31 cellular contexts compared by ENCODE assay signal in genomic region chr17:67021718-67022450, GRCh38. TPM values are rescaled to one million over a fixed set of nuclear protein-coding genes. Genes with fewer than 3 reads are reported as not detected.
"Had no signal": no experiment of that assay in that cellular context is flagged by ENCODE, and none has a peak within 500 bp of the region (broad histone marks: within the 10 kb centered on the region; RNA-seq: fewer than 3 reads in every experiment).

No MANE protein-coding gene starts in this region.

- ATAC-seq: foreskin keratinocyte, T-helper 17 cell had no signal

- H3K27me3 ChIP-seq: brain microvascular endothelial cell, esophagus muscularis mucosa, ovary, right atrium auricular region, tibial nerve had no signal

- H3K36me3 ChIP-seq: brain microvascular endothelial cell, esophagus muscularis mucosa, heart right ventricle, ovary, prostate gland, right atrium auricular region, spleen, suprapubic skin, tibial nerve had no signal

- H3K9me3 ChIP-seq: esophagus muscularis mucosa, heart right ventricle, ovary, prostate gland, right atrium auricular region, spleen, suprapubic skin, tibial nerve had no signal

- FAIRE-seq: astrocyte had no signal

- H3K4me3 ChIP-seq: esophagus muscularis mucosa, heart right ventricle, ovary, prostate gland, right atrium auricular region, spleen, suprapubic skin, tibial nerve had no signal

- DNase-seq: activated CD4-positive, alpha-beta memory T cell treated with anti-CD3 and anti-CD28 coated beads for 36 hours; activated CD4-positive, alpha-beta T cell treated with anti-CD3 and anti-CD28 coated beads, Interleukin-2, amount 10 ng/mL, durations not matched to agents 24 days and 14 days; activated CD4-positive, CD25-positive, alpha-beta regulatory T cell treated with anti-CD3 and anti-CD28 coated beads, Interleukin-2, amount 50 U/mL, for 72 hours; activated CD8-positive, alpha-beta memory T cell treated with anti-CD3 and anti-CD28 coated beads, Interleukin-2, amount 50 U/mL, for 4 hours; activated gamma-delta T cell treated with Interleukin-2 at 50 U/mL for 16 hours; activated naive CD4-positive, alpha-beta T cell treated with anti-CD3 and anti-CD28 coated beads, Interleukin-2, amount 50 U/mL, for 16 hours; activated T-cell treated with anti-CD3 and anti-CD28 coated beads, Interleukin-2, amount 50 U/mL, for 1 hour; amniotic stem cell; brain microvascular endothelial cell; central memory CD4-positive, alpha-beta T cell; effector CD4-positive, alpha-beta T cell; foreskin keratinocyte; heart right ventricle; kidney glomerular epithelial cell; naive B cell; nephron progenitor cell; ovary; spleen; stimulated activated naive CD4-positive, alpha-beta T cell; T-helper 17 cell; T1000 had no signal

- H3K4me1 ChIP-seq: esophagus muscularis mucosa, foreskin keratinocyte, prostate gland, right atrium auricular region, spleen had no signal

- H3K27ac ChIP-seq: brain microvascular endothelial cell, esophagus muscularis mucosa, foreskin keratinocyte, heart right ventricle, ovary, prostate gland, right atrium auricular region, spleen, suprapubic skin, tibial nerve had no signal

RNA-seq across cellular contexts. Expression of gene CACNG1, which starts 22.5 kb away (rescaled TPM):
- total RNA-seq: activated CD4-positive, alpha-beta memory T cell treated with anti-CD3 and anti-CD28 coated beads for 36 hours; activated CD4-positive, alpha-beta T cell treated with anti-CD3 and anti-CD28 coated beads, Interleukin-2, amount 10 ng/mL, durations not matched to agents 24 days and 14 days; activated CD8-positive, alpha-beta memory T cell treated with anti-CD3 and anti-CD28 coated beads for 36 hours; astrocyte; esophagus muscularis mucosa; foreskin keratinocyte; glomerular endothelial cell; lower leg skin; right atrium auricular region; spleen; suprapubic skin; T-helper 17 cell; tibial nerve; ureter had no signal
- polyA plus RNA-seq: foreskin keratinocyte, heart right ventricle, ovary, spleen had no signal

RNA-seq across cellular contexts. Expression of gene CACNG4, which starts 57.4 kb away (rescaled TPM):
- total RNA-seq: activated CD4-positive, alpha-beta memory T cell treated with anti-CD3 and anti-CD28 coated beads for 36 hours; activated CD4-positive, alpha-beta T cell treated with anti-CD3 and anti-CD28 coated beads, Interleukin-2, amount 10 ng/mL, durations not matched to agents 24 days and 14 days; activated CD8-positive, alpha-beta memory T cell treated with anti-CD3 and anti-CD28 coated beads for 36 hours; glomerular endothelial cell; spleen; T-helper 17 cell had no signal
- polyA plus RNA-seq: spleen had no signal
